In the genomic region with DNA sequence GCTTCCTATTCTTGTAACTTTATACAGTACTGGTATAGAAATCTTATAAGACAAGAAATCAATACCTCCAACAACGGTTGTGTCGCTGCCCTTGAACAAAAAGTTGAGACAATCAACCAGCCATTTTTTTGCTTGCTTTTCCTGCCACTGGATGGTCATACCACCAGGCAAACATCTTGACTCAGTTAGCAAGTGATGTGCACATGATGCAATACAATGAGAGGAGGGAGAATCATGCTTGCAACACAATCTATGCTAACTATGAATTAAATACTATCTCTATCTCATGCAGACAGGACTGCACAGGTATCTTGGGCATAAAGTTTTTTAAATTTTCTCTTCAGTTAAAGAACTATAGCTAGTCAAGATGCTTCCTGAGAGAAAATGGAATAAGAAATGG, we compare ENCODE assay signal across 21 cellular contexts.
"Had no signal": no experiment of that assay in that cellular context is flagged by ENCODE, and none has a peak within 500 bp of the region (broad histone marks: within the 10 kb centered on the region; RNA-seq: fewer than 3 reads in every experiment).

No MANE protein-coding gene starts in this region.

- H3K9me3 Mint-ChIP-seq: activated T-helper 1 cell treated with anti-CD3 and anti-CD28 coated beads, Interleukin-12 subunit alpha, Interleukin-12 subunit beta, Interleukin-2, Interleukin-4 antibody, amounts not matched to agents 30 ng/mL and 10 ng/mL and 1 ng/mL, durations not matched to agents 14 hours and 24 hours and 36 hours; nephron progenitor cell had no signal

- H3K27ac Mint-ChIP-seq: activated CD4-positive, alpha-beta T cell treated with anti-CD3 and anti-CD28 coated beads for 36 hours; activated naive CD8-positive, alpha-beta T cell; activated T-helper 1 cell treated with anti-CD3 and anti-CD28 coated beads, Interleukin-12 subunit alpha, Interleukin-12 subunit beta, Interleukin-2, Interleukin-4 antibody, amounts not matched to agents 30 ng/mL and 10 ng/mL and 1 ng/mL, durations not matched to agents 14 hours and 24 hours and 36 hours; nephron progenitor cell had no signal

- H3K36me3 ChIP-seq: colonic mucosa, suprapubic skin, transverse colon, uterus, WERI-Rb-1 had no signal

- H3K9me3 ChIP-seq: colonic mucosa, suprapubic skin, transverse colon, uterus had no signal

- H3K27ac ChIP-seq: colonic mucosa, suprapubic skin, transverse colon, uterus, WERI-Rb-1 had no signal

- DNase-seq: activated CD4-positive, alpha-beta T cell treated with anti-CD3 and anti-CD28 coated beads for 36 hours; activated CD4-positive, alpha-beta T cell treated with anti-CD3 and anti-CD28 coated beads, Interleukin-2, amount 50 U/mL, for 48 hours; amygdala; caudate nucleus; colonic mucosa; head of caudate nucleus; kidney glomerular epithelial cell; left ventricle myocardium superior; nephron progenitor cell; nucleus accumbens; stimulated activated CD4-positive, alpha-beta T cell treated with anti-CD3 and anti-CD28 coated beads, Interleukin-12 subunit alpha, Interleukin-12 subunit beta, amount 100 ng/mL, for 4 hours; stimulated activated CD4-positive, alpha-beta T cell treated with anti-CD3 and anti-CD28 coated beads, Interleukin-2, amount 100 ng/mL, for 24 hours; stimulated activated naive CD8-positive, alpha-beta T cell treated with anti-CD3 and anti-CD28 coated beads, Interleukin-15, Interleukin-2, amounts not matched to agents 100 U/mL and 50 U/mL, for 24 hours; SW 1271; T-helper 2 cell; transverse colon; uterus; WERI-Rb-1 had no signal

- H3K27me3 ChIP-seq: colonic mucosa, suprapubic skin, transverse colon, uterus had no signal

- ATAC-seq: activated CD4-positive, alpha-beta T cell treated with anti-CD3 and anti-CD28 coated beads for 36 hours; left ventricle myocardium superior; stimulated activated naive CD8-positive, alpha-beta T cell treated with anti-CD3 and anti-CD28 coated beads, Interleukin-15, Interleukin-2, amounts not matched to agents 100 U/mL and 50 U/mL, for 24 hours had no signal

- H3K4me1 ChIP-seq: colonic mucosa, suprapubic skin, transverse colon, uterus had no signal

- H3K4me1 Mint-ChIP-seq: activated CD4-positive, alpha-beta T cell treated with anti-CD3 and anti-CD28 coated beads for 36 hours; nephron progenitor cell had no signal

- H3K4me3 Mint-ChIP-seq: activated CD4-positive, alpha-beta T cell treated with anti-CD3 and anti-CD28 coated beads for 36 hours; activated naive CD8-positive, alpha-beta T cell; activated T-helper 1 cell treated with anti-CD3 and anti-CD28 coated beads, Interleukin-12 subunit alpha, Interleukin-12 subunit beta, Interleukin-2, Interleukin-4 antibody, amounts not matched to agents 30 ng/mL and 10 ng/mL and 1 ng/mL, durations not matched to agents 14 hours and 24 hours and 36 hours; nephron progenitor cell had no signal

- H3K4me3 ChIP-seq: colonic mucosa, suprapubic skin, transverse colon, uterus had no signal
